Comparison of ENCODE assay signal across 1 cellular context in the genomic region with DNA sequence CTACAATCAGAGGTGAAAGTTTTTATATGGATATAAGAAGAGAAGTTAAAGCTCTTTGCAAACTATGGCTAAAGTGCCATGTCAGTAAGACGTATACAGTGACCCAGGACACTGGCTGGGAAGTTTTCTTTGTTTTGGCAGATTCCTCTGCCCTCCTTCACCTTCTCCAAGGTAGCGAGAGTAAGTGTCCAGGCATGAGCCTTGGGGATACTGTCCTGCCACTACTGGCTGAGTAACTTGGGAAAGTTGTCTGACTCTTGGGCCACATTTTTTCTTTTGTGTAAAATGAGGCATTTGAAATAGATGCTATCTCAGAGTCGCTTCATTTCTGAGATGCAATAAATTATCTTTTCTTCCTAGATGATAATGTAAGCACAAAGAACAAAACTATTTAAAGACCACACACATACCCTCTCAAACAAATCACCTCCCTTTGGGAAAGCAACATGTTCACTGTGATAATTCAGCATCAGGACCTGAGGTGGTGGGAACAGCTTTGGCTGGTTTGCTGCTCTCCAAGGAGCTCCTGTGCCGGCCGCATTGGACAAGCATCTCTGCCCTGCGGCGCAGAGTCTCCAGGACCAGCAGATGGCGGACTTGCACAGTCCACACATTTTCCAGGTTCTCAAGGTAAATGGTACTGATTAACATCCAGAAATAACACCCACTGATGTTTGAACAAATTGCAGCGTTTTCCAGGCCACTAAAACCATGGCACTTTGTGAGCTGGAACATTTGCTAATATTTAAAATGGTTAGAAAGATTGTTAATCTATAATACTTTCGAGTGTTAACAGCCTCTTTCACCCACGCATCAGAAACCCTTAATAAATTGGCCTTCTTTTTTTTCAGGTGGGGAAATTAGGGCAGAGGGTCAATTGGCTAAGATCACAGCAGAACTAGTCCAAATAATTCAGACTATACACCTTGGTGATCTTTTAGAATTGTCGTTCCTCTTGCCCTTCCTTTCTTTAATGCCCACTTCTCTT.
TF ChIP-seq lines count a peak whose summit lies in the region.

No MANE protein-coding gene starts in this region.

TF ChIP-seq in HepG2, 621 proteins besides CTCF, POLR2A, EP300 and RAD21 (continued from another document and continues in another):
- TF ChIP-seq, protein P1, sequence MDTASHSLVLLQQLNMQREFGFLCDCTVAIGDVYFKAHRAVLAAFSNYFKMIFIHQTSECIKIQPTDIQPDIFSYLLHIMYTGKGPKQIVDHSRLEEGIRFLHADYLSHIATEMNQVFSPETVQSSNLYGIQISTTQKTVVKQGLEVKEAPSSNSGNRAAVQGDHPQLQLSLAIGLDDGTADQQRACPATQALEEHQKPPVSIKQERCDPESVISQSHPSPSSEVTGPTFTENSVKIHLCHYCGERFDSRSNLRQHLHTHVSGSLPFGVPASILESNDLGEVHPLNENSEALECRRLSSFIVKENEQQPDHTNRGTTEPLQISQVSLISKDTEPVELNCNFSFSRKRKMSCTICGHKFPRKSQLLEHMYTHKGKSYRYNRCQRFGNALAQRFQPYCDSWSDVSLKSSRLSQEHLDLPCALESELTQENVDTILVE (CRISPR knock-in tag; IDR thresholded peaks at IDR 0.05) = peak; percentile 89
- TF ChIP-seq CEBPG (CRISPR knock-in tag; IDR thresholded peaks at IDR 0.05) = no peak
- no peak for TF ChIP-seq ZNF274 (CRISPR knock-in tag; IDR thresholded peaks at IDR 0.05)
- no peak for TF ChIP-seq CREB1 (IDR thresholded peaks at IDR 0.05)
- no peak for TF ChIP-seq CREB1 (CRISPR knock-in tag; IDR thresholded peaks at IDR 0.05)
- TF ChIP-seq, protein P2, sequence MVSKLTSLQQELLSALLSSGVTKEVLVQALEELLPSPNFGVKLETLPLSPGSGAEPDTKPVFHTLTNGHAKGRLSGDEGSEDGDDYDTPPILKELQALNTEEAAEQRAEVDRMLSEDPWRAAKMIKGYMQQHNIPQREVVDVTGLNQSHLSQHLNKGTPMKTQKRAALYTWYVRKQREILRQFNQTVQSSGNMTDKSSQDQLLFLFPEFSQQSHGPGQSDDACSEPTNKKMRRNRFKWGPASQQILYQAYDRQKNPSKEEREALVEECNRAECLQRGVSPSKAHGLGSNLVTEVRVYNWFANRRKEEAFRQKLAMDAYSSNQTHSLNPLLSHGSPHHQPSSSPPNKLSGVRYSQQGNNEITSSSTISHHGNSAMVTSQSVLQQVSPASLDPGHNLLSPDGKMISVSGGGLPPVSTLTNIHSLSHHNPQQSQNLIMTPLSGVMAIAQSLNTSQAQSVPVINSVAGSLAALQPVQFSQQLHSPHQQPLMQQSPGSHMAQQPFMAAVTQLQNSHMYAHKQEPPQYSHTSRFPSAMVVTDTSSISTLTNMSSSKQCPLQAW (CRISPR knock-in tag; IDR thresholded peaks at IDR 0.05) = peak; percentile 53; the same call in 1 of the 2 replicates
- no peak for TF ChIP-seq TOPORS (CRISPR knock-in tag; IDR thresholded peaks at IDR 0.05)
- TF ChIP-seq MATR3 (CRISPR knock-in tag; IDR thresholded peaks at IDR 0.05) = no peak
- TF ChIP-seq, protein P3, sequence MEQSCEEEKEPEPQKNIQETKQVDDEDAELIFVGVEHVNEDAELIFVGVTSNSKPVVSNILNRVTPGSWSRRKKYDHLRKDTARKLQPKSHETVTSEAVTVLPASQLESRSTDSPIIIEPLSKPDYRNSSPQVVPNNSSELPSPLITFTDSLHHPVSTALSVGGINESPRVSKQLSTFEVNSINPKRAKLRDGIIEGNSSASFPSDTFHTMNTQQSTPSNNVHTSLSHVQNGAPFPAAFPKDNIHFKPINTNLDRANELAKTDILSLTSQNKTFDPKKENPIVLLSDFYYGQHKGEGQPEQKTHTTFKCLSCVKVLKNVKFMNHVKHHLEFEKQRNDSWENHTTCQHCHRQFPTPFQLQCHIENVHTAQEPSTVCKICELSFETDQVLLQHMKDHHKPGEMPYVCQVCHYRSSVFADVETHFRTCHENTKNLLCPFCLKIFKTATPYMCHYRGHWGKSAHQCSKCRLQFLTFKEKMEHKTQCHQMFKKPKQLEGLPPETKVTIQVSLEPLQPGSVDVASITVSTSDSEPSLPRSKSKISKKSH (CRISPR knock-in tag; IDR thresholded peaks at IDR 0.05; ENCODE audit: borderline replicate concordance) = no peak
- no peak for TF ChIP-seq ZNF10 (CRISPR knock-in tag; IDR thresholded peaks at IDR 0.05; ENCODE audit: borderline replicate concordance, low read depth)
- TF ChIP-seq, protein P4, sequence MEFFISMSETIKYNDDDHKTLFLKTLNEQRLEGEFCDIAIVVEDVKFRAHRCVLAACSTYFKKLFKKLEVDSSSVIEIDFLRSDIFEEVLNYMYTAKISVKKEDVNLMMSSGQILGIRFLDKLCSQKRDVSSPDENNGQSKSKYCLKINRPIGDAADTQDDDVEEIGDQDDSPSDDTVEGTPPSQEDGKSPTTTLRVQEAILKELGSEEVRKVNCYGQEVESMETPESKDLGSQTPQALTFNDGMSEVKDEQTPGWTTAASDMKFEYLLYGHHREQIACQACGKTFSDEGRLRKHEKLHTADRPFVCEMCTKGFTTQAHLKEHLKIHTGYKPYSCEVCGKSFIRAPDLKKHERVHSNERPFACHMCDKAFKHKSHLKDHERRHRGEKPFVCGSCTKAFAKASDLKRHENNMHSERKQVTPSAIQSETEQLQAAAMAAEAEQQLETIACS (CRISPR knock-in tag; IDR thresholded peaks at IDR 0.05) = no peak
- TF ChIP-seq KLF13 (CRISPR knock-in tag; IDR thresholded peaks at IDR 0.05) = no peak
- TF ChIP-seq ZNF432 (CRISPR knock-in tag; IDR thresholded peaks at IDR 0.05; ENCODE audit: borderline replicate concordance) = no peak
- TF ChIP-seq, protein P5, sequence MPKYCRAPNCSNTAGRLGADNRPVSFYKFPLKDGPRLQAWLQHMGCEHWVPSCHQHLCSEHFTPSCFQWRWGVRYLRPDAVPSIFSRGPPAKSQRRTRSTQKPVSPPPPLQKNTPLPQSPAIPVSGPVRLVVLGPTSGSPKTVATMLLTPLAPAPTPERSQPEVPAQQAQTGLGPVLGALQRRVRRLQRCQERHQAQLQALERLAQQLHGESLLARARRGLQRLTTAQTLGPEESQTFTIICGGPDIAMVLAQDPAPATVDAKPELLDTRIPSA (CRISPR knock-in tag; IDR thresholded peaks at IDR 0.05; ENCODE audit: borderline replicate concordance) = no peak
- TF ChIP-seq CBX2 (IDR thresholded peaks at IDR 0.05; ENCODE audit: low read depth, low read length) = no peak
- peak; percentile 81; the same call in 1 of the 2 replicates for TF ChIP-seq CBX2 (CRISPR knock-in tag; IDR thresholded peaks at IDR 0.05; ENCODE audit: low read depth)
- TF ChIP-seq TOE1 (CRISPR knock-in tag; IDR thresholded peaks at IDR 0.05) = 0 out of 2 replicates have a peak, but pooled peaks have one; percentile 57
- TF ChIP-seq, protein P6, sequence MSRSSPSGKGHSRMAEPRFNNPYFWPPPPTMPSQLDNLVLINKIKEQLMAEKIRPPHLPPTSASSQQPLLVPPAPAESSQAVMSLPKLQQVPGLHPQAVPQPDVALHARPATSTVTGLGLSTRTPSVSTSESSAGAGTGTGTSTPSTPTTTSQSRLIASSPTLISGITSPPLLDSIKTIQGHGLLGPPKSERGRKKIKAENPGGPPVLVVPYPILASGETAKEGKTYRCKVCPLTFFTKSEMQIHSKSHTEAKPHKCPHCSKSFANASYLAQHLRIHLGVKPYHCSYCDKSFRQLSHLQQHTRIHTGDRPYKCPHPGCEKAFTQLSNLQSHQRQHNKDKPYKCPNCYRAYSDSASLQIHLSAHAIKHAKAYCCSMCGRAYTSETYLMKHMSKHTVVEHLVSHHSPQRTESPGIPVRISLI (CRISPR knock-in tag; IDR thresholded peaks at IDR 0.05; ENCODE audit: borderline replicate concordance) = no peak
- TF ChIP-seq ZFX (CRISPR knock-in tag; IDR thresholded peaks at IDR 0.05; ENCODE audit: low read depth) = no peak
- TF ChIP-seq SOX6 (IDR thresholded peaks at IDR 0.05) = no peak
- TF ChIP-seq SOX6 (CRISPR knock-in tag; IDR thresholded peaks at IDR 0.05) = peak; percentile 40; the same call in 1 of the 2 replicates
- TF ChIP-seq ZNF547 (CRISPR knock-in tag; IDR thresholded peaks at IDR 0.05) = no peak
- TF ChIP-seq ZNF562 (CRISPR knock-in tag; IDR thresholded peaks at IDR 0.05; ENCODE audit: borderline replicate concordance) = no peak
- TF ChIP-seq KDM1A (CRISPR knock-in tag; IDR thresholded peaks at IDR 0.05) = no peak
- TF ChIP-seq MXI1 (IDR thresholded peaks at IDR 0.05; ENCODE audit: borderline replicate concordance, low read depth, low read length) = no peak
- TF ChIP-seq, protein P7, sequence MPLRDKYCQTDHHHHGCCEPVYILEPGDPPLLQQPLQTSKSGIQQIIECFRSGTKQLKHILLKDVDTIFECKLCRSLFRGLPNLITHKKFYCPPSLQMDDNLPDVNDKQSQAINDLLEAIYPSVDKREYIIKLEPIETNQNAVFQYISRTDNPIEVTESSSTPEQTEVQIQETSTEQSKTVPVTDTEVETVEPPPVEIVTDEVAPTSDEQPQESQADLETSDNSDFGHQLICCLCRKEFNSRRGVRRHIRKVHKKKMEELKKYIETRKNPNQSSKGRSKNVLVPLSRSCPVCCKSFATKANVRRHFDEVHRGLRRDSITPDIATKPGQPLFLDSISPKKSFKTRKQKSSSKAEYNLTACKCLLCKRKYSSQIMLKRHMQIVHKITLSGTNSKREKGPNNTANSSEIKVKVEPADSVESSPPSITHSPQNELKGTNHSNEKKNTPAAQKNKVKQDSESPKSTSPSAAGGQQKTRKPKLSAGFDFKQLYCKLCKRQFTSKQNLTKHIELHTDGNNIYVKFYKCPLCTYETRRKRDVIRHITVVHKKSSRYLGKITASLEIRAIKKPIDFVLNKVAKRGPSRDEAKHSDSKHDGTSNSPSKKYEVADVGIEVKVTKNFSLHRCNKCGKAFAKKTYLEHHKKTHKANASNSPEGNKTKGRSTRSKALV (CRISPR knock-in tag; IDR thresholded peaks at IDR 0.05) = no peak
- TF ChIP-seq SIX4 (CRISPR knock-in tag; IDR thresholded peaks at IDR 0.05) = no peak
- TF ChIP-seq, protein P8, sequence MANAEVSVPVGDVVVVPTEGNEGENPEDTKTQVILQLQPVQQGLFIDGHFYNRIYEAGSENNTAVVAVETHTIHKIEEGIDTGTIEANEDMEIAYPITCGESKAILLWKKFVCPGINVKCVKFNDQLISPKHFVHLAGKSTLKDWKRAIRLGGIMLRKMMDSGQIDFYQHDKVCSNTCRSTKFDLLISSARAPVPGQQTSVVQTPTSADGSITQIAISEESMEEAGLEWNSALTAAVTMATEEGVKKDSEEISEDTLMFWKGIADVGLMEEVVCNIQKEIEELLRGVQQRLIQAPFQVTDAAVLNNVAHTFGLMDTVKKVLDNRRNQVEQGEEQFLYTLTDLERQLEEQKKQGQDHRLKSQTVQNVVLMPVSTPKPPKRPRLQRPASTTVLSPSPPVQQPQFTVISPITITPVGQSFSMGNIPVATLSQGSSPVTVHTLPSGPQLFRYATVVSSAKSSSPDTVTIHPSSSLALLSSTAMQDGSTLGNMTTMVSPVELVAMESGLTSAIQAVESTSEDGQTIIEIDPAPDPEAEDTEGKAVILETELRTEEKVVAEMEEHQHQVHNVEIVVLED (CRISPR knock-in tag; IDR thresholded peaks at IDR 0.05; ENCODE audit: borderline replicate concordance) = no peak
- no peak for TF ChIP-seq PTBP1 (IDR thresholded peaks at IDR 0.05; ENCODE audit: low read depth, low read length, poor library complexity, severe bottlenecking)
- TF ChIP-seq ZNF720 (CRISPR knock-in tag; IDR thresholded peaks at IDR 0.05) = no peak
- TF ChIP-seq FOXJ3 (CRISPR knock-in tag; IDR thresholded peaks at IDR 0.05; ENCODE audit: borderline replicate concordance) = no peak
- TF ChIP-seq, protein P9, sequence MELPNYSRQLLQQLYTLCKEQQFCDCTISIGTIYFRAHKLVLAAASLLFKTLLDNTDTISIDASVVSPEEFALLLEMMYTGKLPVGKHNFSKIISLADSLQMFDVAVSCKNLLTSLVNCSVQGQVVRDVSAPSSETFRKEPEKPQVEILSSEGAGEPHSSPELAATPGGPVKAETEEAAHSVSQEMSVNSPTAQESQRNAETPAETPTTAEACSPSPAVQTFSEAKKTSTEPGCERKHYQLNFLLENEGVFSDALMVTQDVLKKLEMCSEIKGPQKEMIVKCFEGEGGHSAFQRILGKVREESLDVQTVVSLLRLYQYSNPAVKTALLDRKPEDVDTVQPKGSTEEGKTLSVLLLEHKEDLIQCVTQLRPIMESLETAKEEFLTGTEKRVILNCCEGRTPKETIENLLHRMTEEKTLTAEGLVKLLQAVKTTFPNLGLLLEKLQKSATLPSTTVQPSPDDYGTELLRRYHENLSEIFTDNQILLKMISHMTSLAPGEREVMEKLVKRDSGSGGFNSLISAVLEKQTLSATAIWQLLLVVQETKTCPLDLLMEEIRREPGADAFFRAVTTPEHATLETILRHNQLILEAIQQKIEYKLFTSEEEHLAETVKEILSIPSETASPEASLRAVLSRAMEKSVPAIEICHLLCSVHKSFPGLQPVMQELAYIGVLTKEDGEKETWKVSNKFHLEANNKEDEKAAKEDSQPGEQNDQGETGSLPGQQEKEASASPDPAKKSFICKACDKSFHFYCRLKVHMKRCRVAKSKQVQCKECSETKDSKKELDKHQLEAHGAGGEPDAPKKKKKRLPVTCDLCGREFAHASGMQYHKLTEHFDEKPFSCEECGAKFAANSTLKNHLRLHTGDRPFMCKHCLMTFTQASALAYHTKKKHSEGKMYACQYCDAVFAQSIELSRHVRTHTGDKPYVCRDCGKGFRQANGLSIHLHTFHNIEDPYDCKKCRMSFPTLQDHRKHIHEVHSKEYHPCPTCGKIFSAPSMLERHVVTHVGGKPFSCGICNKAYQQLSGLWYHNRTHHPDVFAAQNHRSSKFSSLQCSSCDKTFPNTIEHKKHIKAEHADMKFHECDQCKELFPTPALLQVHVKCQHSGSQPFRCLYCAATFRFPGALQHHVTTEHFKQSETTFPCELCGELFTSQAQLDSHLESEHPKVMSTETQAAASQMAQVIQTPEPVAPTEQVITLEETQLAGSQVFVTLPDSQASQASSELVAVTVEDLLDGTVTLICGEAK (IDR thresholded peaks at IDR 0.05) = no peak
- TF ChIP-seq, protein P9 (CRISPR knock-in tag; IDR thresholded peaks at IDR 0.05) = no peak
- no peak for TF ChIP-seq SRY (CRISPR knock-in tag; IDR thresholded peaks at IDR 0.05)
- TF ChIP-seq EZH2 (conservative IDR thresholded peaks at IDR 0.05; ENCODE audit: low read depth, low read length) = peak; percentile 69; the same call in 1 of the 2 replicates
